In genomic region chr6:38572186-38572813, GRCh38 we compare ENCODE assay signal across 11 cellular contexts.
DNase-seq lines count a peak whose midpoint lies in the region; ATAC-seq and TF ChIP-seq lines count a peak whose summit lies in the region.
"Had no signal": no experiment of that assay in that cellular context is flagged by ENCODE, and none has a peak within 500 bp of the region (broad histone marks: within the 10 kb centered on the region; RNA-seq: fewer than 3 reads in every experiment).

No MANE protein-coding gene starts in this region.

- H3K27me3 ChIP-seq in CD8-positive, alpha-beta T cell (ENCODE audit: insufficient read depth, low read length), result no peaks in the 10 kb centered on the region
- H3K27me3 ChIP-seq in endocrine pancreas (ENCODE audit: control insufficient read depth, insufficient read depth, low read length), result no peaks in the 10 kb centered on the region
- no peaks in the 10 kb centered on the region for H3K27me3 ChIP-seq in vagina

- H3K9ac ChIP-seq in endocrine pancreas (ENCODE audit: control insufficient read depth, insufficient read depth, low read length), result no peak overlapping the region

- no peak for DNase-seq in CD8-positive, alpha-beta T cell
- DNase-seq in vagina (ENCODE audit: extremely low spot score in 2 of 2) (no peak), SIG-M5 (lab: John Stamatoyannopoulos, UW) (no peak), AG08396 (ENCODE audit: low spot score) (no peak), iPS-NIHi11 (ENCODE audit: low spot score) (no peak)
- DNase-seq: DMS 273 treated with DMSO at 0.1 percent for 48 hours, SHP77 treated with DMSO at 0.1 percent for 48 hours had no signal

- no peaks in the 10 kb centered on the region for H3K9me3 Mint-ChIP-seq in CD8-positive, alpha-beta T cell
- H3K9me3 Mint-ChIP-seq: nephron had no signal

- POLR2A ChIA-PET in CD8-positive, alpha-beta T cell (lab: Charles Lee), result interaction anchor here (1.0 kb wide), 1 partner anchor 67 kb away, joined by 3 read pairs; the partner anchor contains the start of gene BTBD9

- H3K4me1 Mint-ChIP-seq in CD8-positive, alpha-beta T cell (ENCODE audit: low read depth), result peaks cover 21% of the 10 kb centered on the region

- no peak for TF ChIP-seq POLR2A in vagina (IDR thresholded peaks at IDR 0.05)

- peaks cover 45% of the 10 kb centered on the region for H3K36me3 Mint-ChIP-seq in CD8-positive, alpha-beta T cell

- H3K27ac Mint-ChIP-seq in CD8-positive, alpha-beta T cell, result peak overlapping the region; percentile 85
- H3K27ac Mint-ChIP-seq: nephron had no signal

- TF ChIP-seq CTCF in CD8-positive, alpha-beta T cell (IDR thresholded peaks at IDR 0.05), result no peak
- no peak for TF ChIP-seq CTCF in vagina (IDR thresholded peaks at IDR 0.05)

- H3K27ac ChIP-seq in CD8-positive, alpha-beta T cell (ENCODE audit: low read depth, low read length), result peak overlapping the region; percentile 24
- H3K27ac ChIP-seq in vagina, result no peak overlapping the region

- ATAC-seq in CD8-positive, alpha-beta T cell, result peak; percentile 98
- ATAC-seq in GM19043 (IDR thresholded peaks at IDR 0.05; ENCODE audit: low read depth, unreplicated experiment) (peak; percentile 74), HG03432 (IDR thresholded peaks at IDR 0.05; ENCODE audit: unreplicated experiment) (peak; percentile 69)

- no peak overlapping the region for H3K4me3 ChIP-seq in CD8-positive, alpha-beta T cell (ENCODE audit: low read depth, low read length)
- H3K4me3 ChIP-seq in endocrine pancreas (ENCODE audit: control insufficient read depth, insufficient read depth, low read length), result peak overlapping the region; percentile 7
- H3K4me3 ChIP-seq in vagina, result no peak overlapping the region

- no peaks in the 10 kb centered on the region for H3K27me3 Mint-ChIP-seq in CD8-positive, alpha-beta T cell (ENCODE audit: low read depth)

- CTCF ChIA-PET in CD8-positive, alpha-beta T cell (lab: Charles Lee), result no interaction called here

- peaks cover 7% of the 10 kb centered on the region for H3K4me1 ChIP-seq in CD8-positive, alpha-beta T cell (ENCODE audit: insufficient read depth, low read length)
- H3K4me1 ChIP-seq in endocrine pancreas (ENCODE audit: control insufficient read depth, insufficient read depth, low read length) (peaks cover 3% of the 10 kb centered on the region), vagina (no peaks in the 10 kb centered on the region)

- H3K4me3 Mint-ChIP-seq in CD8-positive, alpha-beta T cell, result peak overlapping the region; percentile 69
- H3K4me3 Mint-ChIP-seq: nephron had no signal

- intact Hi-C loops in CD8-positive, alpha-beta T cell (cut with DNase I, micrococcal nuclease), result loop anchor here in 1 of 2 experiments (10.0 kb wide), 1 partner anchor 757 kb away; the partner anchor contains the start of gene ZFAND3
- intact Hi-C loops in vagina (cut with DNase I), result no loop called here

- H3K36me3 ChIP-seq in CD8-positive, alpha-beta T cell (ENCODE audit: insufficient read depth, low read length), result peaks cover 5% of the 10 kb centered on the region
- H3K36me3 ChIP-seq in endocrine pancreas (ENCODE audit: control insufficient read depth, insufficient read depth, low read length) (no peaks in the 10 kb centered on the region), vagina (no peaks in the 10 kb centered on the region)

- no peaks in the 10 kb centered on the region for H3K9me3 ChIP-seq in CD8-positive, alpha-beta T cell (ENCODE audit: low read length)
- H3K9me3 ChIP-seq in endocrine pancreas (ENCODE audit: control insufficient read depth, low read length), result no peaks in the 10 kb centered on the region
- no peaks in the 10 kb centered on the region for H3K9me3 ChIP-seq in vagina
